ENCODE assay signal across 4 cellular contexts in the genomic region with DNA sequence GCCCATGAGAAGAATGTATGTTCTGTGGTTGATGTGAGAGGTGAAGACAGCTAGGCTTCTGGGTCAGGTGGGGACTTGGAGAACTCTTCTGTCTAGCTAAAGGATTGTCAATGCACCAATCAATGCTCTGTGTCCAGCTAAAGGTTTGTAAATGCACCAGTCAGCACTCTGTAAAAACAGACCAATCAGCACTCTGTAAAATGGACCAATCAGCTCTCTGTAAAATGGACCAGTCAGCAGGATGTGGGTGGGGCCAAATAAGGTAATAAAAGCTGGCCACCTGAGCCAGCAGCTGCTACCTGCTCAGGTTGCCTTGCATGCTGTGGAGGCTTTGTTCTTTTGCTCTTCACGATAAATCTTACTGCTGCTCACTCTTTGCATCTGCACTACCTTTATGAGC. TPM values are rescaled to one million over a fixed set of nuclear protein-coding genes. Genes with fewer than 3 reads are reported as not detected.
"Had no signal": no experiment of that assay in that cellular context is flagged by ENCODE, and none has a peak within 500 bp of the region (broad histone marks: within the 10 kb centered on the region; RNA-seq: fewer than 3 reads in every experiment).

No MANE protein-coding gene starts in this region.

RNA-seq across cellular contexts. Expression of a gene that starts 15.0 kb away (rescaled TPM):
- total RNA-seq: LHCN-M2, M059J, MCF 10A, NCI-H460 had no signal
